In the genomic region with DNA sequence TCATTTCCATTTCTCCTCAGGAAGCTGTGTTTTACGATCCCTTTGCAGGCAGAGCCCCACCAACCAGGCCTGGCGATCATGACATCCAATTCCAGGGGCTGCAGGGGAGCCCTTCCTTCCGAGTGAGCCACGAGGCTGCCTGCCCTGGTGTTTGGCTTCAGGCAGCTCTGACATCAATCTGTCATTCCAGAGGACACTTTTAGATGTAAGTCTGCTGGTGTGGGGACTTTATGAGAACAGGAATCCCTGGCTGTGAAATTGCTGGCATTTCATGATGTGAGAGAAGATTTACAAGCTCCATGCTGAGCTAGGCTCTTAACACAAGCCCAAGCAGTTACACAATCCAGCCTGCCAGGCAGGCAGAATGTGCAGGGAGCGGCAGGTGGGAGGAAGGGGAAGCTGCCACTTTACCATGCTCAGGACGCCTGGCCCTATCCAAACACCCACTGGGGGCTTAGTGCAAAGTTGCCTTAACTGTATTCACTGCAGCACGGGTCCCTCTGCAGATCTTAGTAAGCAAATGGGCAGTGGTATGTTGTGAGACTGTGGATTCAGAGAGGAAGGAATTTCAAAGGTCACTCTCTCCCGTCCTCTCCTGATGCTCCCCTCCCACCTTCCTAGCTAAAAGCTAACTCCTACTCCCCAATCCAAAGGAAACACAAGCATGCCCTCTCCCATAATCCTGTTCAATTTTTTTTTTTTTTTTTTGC, we compare ENCODE assay signal across 8 cellular contexts. TPM values are rescaled to one million over a fixed set of nuclear protein-coding genes. Genes with fewer than 3 reads are reported as not detected.
DNase-seq lines count a peak whose midpoint lies in the region; ATAC-seq and TF ChIP-seq lines count a peak whose summit lies in the region.

No MANE protein-coding gene starts in this region.

- POLR2A ChIA-PET in activated CD8-positive, alpha-beta T cell treated with anti-CD3 and anti-CD28 coated beads, Interleukin-2, amount 10 ng/mL, durations not matched to agents 7 days and 5 days (lab: Charles Lee), result no interaction called here

- TF ChIP-seq CTCF in epithelial cell of esophagus (IDR thresholded peaks at IDR 0.05; ENCODE audit: insufficient read depth, low read depth, low read length, missing control alignments), result no peak

- peaks cover 16% of the 10 kb centered on the region for H3K4me1 Mint-ChIP-seq in activated CD8-positive, alpha-beta T cell treated with anti-CD3 and anti-CD28 coated beads, Interleukin-2, amount 10 ng/mL, durations not matched to agents 7 days and 5 days (ENCODE audit: low read depth)

- peaks cover 8% of the 10 kb centered on the region for H3K27me3 Mint-ChIP-seq in activated CD8-positive, alpha-beta T cell treated with anti-CD3 and anti-CD28 coated beads, Interleukin-2, amount 10 ng/mL, durations not matched to agents 7 days and 5 days (ENCODE audit: low read depth)

- H3K27ac Mint-ChIP-seq in activated CD8-positive, alpha-beta T cell treated with anti-CD3 and anti-CD28 coated beads, Interleukin-2, amount 10 ng/mL, durations not matched to agents 7 days and 5 days, result no peak overlapping the region

- no peak overlapping the region for H3K4me3 Mint-ChIP-seq in activated CD8-positive, alpha-beta T cell treated with anti-CD3 and anti-CD28 coated beads, Interleukin-2, amount 10 ng/mL, durations not matched to agents 7 days and 5 days

- ATAC-seq in HG03039 (IDR thresholded peaks at IDR 0.05; ENCODE audit: unreplicated experiment) (no peak), GM19452 (IDR thresholded peaks at IDR 0.05; ENCODE audit: unreplicated experiment) (no peak), HG03095 (IDR thresholded peaks at IDR 0.05; ENCODE audit: unreplicated experiment) (no peak)
- no peak for ATAC-seq in activated CD8-positive, alpha-beta T cell treated with anti-CD3 and anti-CD28 coated beads, Interleukin-2, amount 10 ng/mL, durations not matched to agents 7 days and 5 days

- peaks cover 4% of the 10 kb centered on the region for H3K36me3 Mint-ChIP-seq in activated CD8-positive, alpha-beta T cell treated with anti-CD3 and anti-CD28 coated beads, Interleukin-2, amount 10 ng/mL, durations not matched to agents 7 days and 5 days (ENCODE audit: low read depth)

- no peaks in the 10 kb centered on the region for H3K9me3 Mint-ChIP-seq in activated CD8-positive, alpha-beta T cell treated with anti-CD3 and anti-CD28 coated beads, Interleukin-2, amount 10 ng/mL, durations not matched to agents 7 days and 5 days (ENCODE audit: insufficient read depth)

- no peak overlapping the region for H3K4me3 ChIP-seq in epithelial cell of esophagus (ENCODE audit: low read length)

- DNase-seq in ELR (ENCODE audit: low read depth) (peak; percentile 39), NCI-H2227 (lab: John Stamatoyannopoulos, UW; ENCODE audit: unreplicated experiment) (peak; percentile 56), epithelial cell of esophagus (ENCODE audit: low read depth) (peak; percentile 79), occipital lobe (lab: John Stamatoyannopoulos, UW) (peak; percentile 52)
- no peak for DNase-seq in activated CD8-positive, alpha-beta T cell treated with anti-CD3 and anti-CD28 coated beads, Interleukin-2, amount 10 ng/mL, durations not matched to agents 7 days and 5 days

- CTCF ChIA-PET in activated CD8-positive, alpha-beta T cell treated with anti-CD3 and anti-CD28 coated beads, Interleukin-2, amount 10 ng/mL, durations not matched to agents 7 days and 5 days (lab: Charles Lee), result interaction anchor here (1.2 to 2.8 kb wide), 5 partner anchors 17 to 215 kb away, joined by 4 to 11 read pairs (median 5); no protein-coding TSS in a partner anchor

RNA-seq across cellular contexts. Expression of a gene that starts 43.4 kb away (rescaled TPM):
- total RNA-seq in occipital lobe, result 28.2 TPM
- total RNA-seq in activated CD8-positive, alpha-beta T cell treated with anti-CD3 and anti-CD28 coated beads, Interleukin-2, amount 10 ng/mL, durations not matched to agents 7 days and 5 days, result 10 to 100 TPM; 34.9 to 37.5 TPM

RNA-seq across cellular contexts. Expression of a gene that starts 58.5 kb away (rescaled TPM):
- total RNA-seq in occipital lobe, result 185 TPM
- under 1 TPM in 1 of 2 experiments, not detected in 1; 0.29 TPM for total RNA-seq in activated CD8-positive, alpha-beta T cell treated with anti-CD3 and anti-CD28 coated beads, Interleukin-2, amount 10 ng/mL, durations not matched to agents 7 days and 5 days

Comparison
In these comparisons a context has a peak if more than half of its experiments do, and no peak if none do; other contexts are left out.
1. RNA of a gene that starts 58.5 kb away (total RNA-seq): 185 TPM in occipital lobe (single experiment); 0.29 TPM in activated CD8-positive, alpha-beta T cell treated with anti-CD3 and anti-CD28 coated beads, Interleukin-2, amount 10 ng/mL, durations not matched to agents 7 days and 5 days; every median in the first group is over 100 times any median in the second.